Comparison of ENCODE assay signal across 26 cellular contexts in the genomic region with DNA sequence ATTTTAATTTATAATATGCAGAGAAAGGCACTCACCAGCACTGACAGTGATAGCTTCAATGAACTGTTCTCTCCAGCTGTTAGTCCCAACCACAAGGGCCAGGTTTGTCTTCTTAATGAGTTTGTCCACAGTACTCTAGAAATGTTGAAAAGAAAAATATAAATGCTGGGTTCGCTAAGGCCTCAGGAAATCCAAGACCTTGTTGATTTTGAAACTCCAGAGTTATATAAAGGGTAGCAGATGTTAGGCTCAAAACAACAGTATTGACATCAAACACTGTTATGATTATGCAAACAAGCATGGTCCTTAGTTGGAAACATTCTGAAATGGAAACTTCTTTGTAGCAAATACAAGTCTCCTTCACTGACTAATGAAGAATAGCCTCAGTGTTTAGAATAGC.
DNase-seq lines count a peak whose midpoint lies in the region; ATAC-seq, FAIRE-seq and TF ChIP-seq lines count a peak whose summit lies in the region.
"Had no signal": no experiment of that assay in that cellular context is flagged by ENCODE, and none has a peak within 500 bp of the region (broad histone marks: within the 10 kb centered on the region; RNA-seq: fewer than 3 reads in every experiment).

No MANE protein-coding gene starts in this region.

- no peak for DNase-seq in cardiac muscle cell (ENCODE audit: low read depth in 1 of 2, low spot score in 1 of 2)
- DNase-seq in cardiac septum (ENCODE audit: low spot score) = no peak
- DNase-seq in IMR-90 = peak; percentile 45
- DNase-seq in bronchial epithelial cell (ENCODE audit: low read depth) = no peak
- DNase-seq in pons (ENCODE audit: low spot score) = peak; percentile 46
- no peak for DNase-seq in CD8-positive, alpha-beta T cell
- DNase-seq in activated CD8-positive, alpha-beta memory T cell treated with anti-CD3 and anti-CD28 coated beads for 24 hours = no peak
- DNase-seq: activated CD4-positive, alpha-beta T cell treated with anti-CD3 and anti-CD28 coated beads for 1 hour; activated naive CD4-positive, alpha-beta T cell treated with anti-CD3 and anti-CD28 coated beads for 36 hours; activated T-cell treated with anti-CD3 and anti-CD28 coated beads, Interleukin-2, amount 50 U/mL, for 48 hours; caudate nucleus; CD4-positive, CD25-positive, alpha-beta regulatory T cell; DMS53; foreskin melanocyte; GDM1; hypothalamus; naive B cell; NCI-H1105; nucleus accumbens; spleen; stimulated activated CD4-positive, alpha-beta T cell treated with anti-CD3 and anti-CD28 coated beads, Interleukin-4, amount 100 ng/mL, for 24 hours; thyroid gland had no signal

- no CpG with 5 or more reads among the region's 1 CpG for WGBS in IMR-90 (ENCODE audit: extremely low coverage in 2 of 2, insufficient read length in 1 of 2), 2 experiments

- TF ChIP-seq CTCF in cardiac muscle cell (IDR thresholded peaks at IDR 0.05; ENCODE audit: low read depth, low read length) = no peak
- no peak for TF ChIP-seq CTCF in IMR-90 (conservative IDR thresholded peaks at IDR 0.05; ENCODE audit: low read depth, low read length)
- TF ChIP-seq CTCF in bronchial epithelial cell (IDR thresholded peaks at IDR 0.05; ENCODE audit: insufficient read depth, low read length, severe bottlenecking) = no peak
- no peak for TF ChIP-seq CTCF in CD8-positive, alpha-beta T cell (IDR thresholded peaks at IDR 0.05)

- no TSS peak for BruUV-seq in IMR-90 (replicated peaks; lab: Mats Ljungman, UMichigan)

- no peak overlapping the region for H3K4ac ChIP-seq in IMR-90 (ENCODE audit: low read depth, low read length)

- no peaks in the 10 kb centered on the region for H3K36me3 Mint-ChIP-seq in CD8-positive, alpha-beta T cell
- H3K36me3 Mint-ChIP-seq: CD4-positive, CD25-positive, alpha-beta regulatory T cell; memory B cell; naive B cell had no signal

- no peak overlapping the region for H3K9ac ChIP-seq in IMR-90 (ENCODE audit: low read depth, low read length)

- H2BK20ac ChIP-seq in IMR-90 (ENCODE audit: low read depth, low read length) = no peak overlapping the region

- H3K4me3 ChIP-seq in cardiac muscle cell = no peak overlapping the region
- H3K4me3 ChIP-seq in IMR-90 (ENCODE audit: insufficient read depth, low read depth, low read length) = no peak overlapping the region
- H3K4me3 ChIP-seq in bronchial epithelial cell (ENCODE audit: low read depth, low read length) = no peak overlapping the region
- H3K4me3 ChIP-seq in CD8-positive, alpha-beta T cell (ENCODE audit: low read depth, low read length) = no peak overlapping the region
- H3K4me3 ChIP-seq: spleen, thyroid gland had no signal

- H3K4me3 Mint-ChIP-seq in CD8-positive, alpha-beta T cell = no peak overlapping the region
- H3K4me3 Mint-ChIP-seq: activated naive CD4-positive, alpha-beta T cell treated with anti-CD3 and anti-CD28 coated beads for 36 hours; CD4-positive, CD25-positive, alpha-beta regulatory T cell; memory B cell; naive B cell; stimulated activated naive CD8-positive, alpha-beta T cell treated with anti-CD3 and anti-CD28 coated beads, Interleukin-15, Interleukin-2, amounts not matched to agents 100 ng/mL and 50 ng/mL, for 24 hours had no signal

- FAIRE-seq in bronchial epithelial cell (lab: Jason Lieb, UNC) = peak; percentile 93
- FAIRE-seq: keratinocyte had no signal

- H2BK120ac ChIP-seq in IMR-90 (ENCODE audit: low read depth, low read length) = no peak overlapping the region

- no peak overlapping the region for H3K23ac ChIP-seq in IMR-90 (ENCODE audit: low read depth, low read length)

- H3K4me2 ChIP-seq in IMR-90 (ENCODE audit: low read depth, low read length) = no peak overlapping the region

- H3K9me3 ChIP-seq in cardiac muscle cell (ENCODE audit: low read depth) (no peaks in the 10 kb centered on the region), IMR-90 (ENCODE audit: control insufficient read depth, insufficient read depth, low read length) (no peaks in the 10 kb centered on the region)
- no peaks in the 10 kb centered on the region for H3K9me3 ChIP-seq in CD8-positive, alpha-beta T cell (ENCODE audit: low read length)
- H3K9me3 ChIP-seq: spleen, thyroid gland had no signal

- CTCF ChIA-PET in IMR-90 (lab: Yijun Ruan, JAX) = no interaction called here
- CTCF ChIA-PET in CD8-positive, alpha-beta T cell (lab: Charles Lee) = no interaction called here

- H2BK15ac ChIP-seq in IMR-90 (ENCODE audit: low read depth, low read length) = no peak overlapping the region

- no peak overlapping the region for H2AFZ ChIP-seq in IMR-90 (replicated peaks; ENCODE audit: low read length, poor library complexity)

- H4K20me1 ChIP-seq in IMR-90 (ENCODE audit: insufficient read depth, low read length) = no peaks in the 10 kb centered on the region

- H3K4me1 ChIP-seq in cardiac muscle cell (ENCODE audit: low read depth) (no peaks in the 10 kb centered on the region), IMR-90 (ENCODE audit: control insufficient read depth, insufficient read depth, low read length) (peaks cover 12% of the 10 kb centered on the region)
- no peaks in the 10 kb centered on the region for H3K4me1 ChIP-seq in CD8-positive, alpha-beta T cell (ENCODE audit: insufficient read depth, low read length)
- H3K4me1 ChIP-seq: spleen had no signal

- intact Hi-C loops in cardiac septum (cut with DNase I) (no loop called here), IMR-90 (cut with micrococcal nuclease) (no loop called here)
- intact Hi-C loops in CD8-positive, alpha-beta T cell (cut with DNase I, micrococcal nuclease) = no loop called here

- H2BK5ac ChIP-seq in IMR-90 (ENCODE audit: low read depth, low read length, poor library complexity, severe bottlenecking) = peak overlapping the region; percentile 25

- no peak overlapping the region for H3K27ac Mint-ChIP-seq in CD8-positive, alpha-beta T cell
- H3K27ac Mint-ChIP-seq: activated naive CD4-positive, alpha-beta T cell treated with anti-CD3 and anti-CD28 coated beads for 36 hours; CD4-positive, CD25-positive, alpha-beta regulatory T cell; memory B cell; naive B cell; stimulated activated naive CD8-positive, alpha-beta T cell treated with anti-CD3 and anti-CD28 coated beads, Interleukin-15, Interleukin-2, amounts not matched to agents 100 ng/mL and 50 ng/mL, for 24 hours had no signal

- H3K14ac ChIP-seq in IMR-90 (replicated peaks; ENCODE audit: low read depth, low read length) = no peak overlapping the region

- no peak overlapping the region for H4K91ac ChIP-seq in IMR-90 (ENCODE audit: insufficient read depth, low read depth, low read length)

- ATAC-seq in IMR-90 (ENCODE audit: low read depth) (peak; percentile 63), GM21528 (IDR thresholded peaks at IDR 0.05; ENCODE audit: low FRiP score, unreplicated experiment) (no peak)
- no peak for ATAC-seq in CD8-positive, alpha-beta T cell

- H3K56ac ChIP-seq in IMR-90 (ENCODE audit: extremely low read depth, insufficient read depth, low read length) = no peak overlapping the region

- H3K9me3 Mint-ChIP-seq in CD8-positive, alpha-beta T cell = no peaks in the 10 kb centered on the region
- H3K9me3 Mint-ChIP-seq: activated naive CD4-positive, alpha-beta T cell treated with anti-CD3 and anti-CD28 coated beads for 36 hours; CD4-positive, CD25-positive, alpha-beta regulatory T cell; memory B cell; naive B cell; stimulated activated naive CD8-positive, alpha-beta T cell treated with anti-CD3 and anti-CD28 coated beads, Interleukin-15, Interleukin-2, amounts not matched to agents 100 ng/mL and 50 ng/mL, for 24 hours had no signal

- TF ChIP-seq RAD21 in IMR-90 (IDR thresholded peaks at IDR 0.05; ENCODE audit: low read length) = no peak

- dilution Hi-C loops in IMR-90 (cut with HindIII; ENCODE audit: low sequenced_read_pairs, unreplicated experiment) = no loop called here

- H3K9me1 ChIP-seq in IMR-90 (ENCODE audit: insufficient read depth, low read length) = peaks cover 8% of the 10 kb centered on the region

- POLR2A ChIA-PET in IMR-90 (lab: Charles Lee; ENCODE audit: unreplicated experiment) = no interaction called here
- POLR2A ChIA-PET in CD8-positive, alpha-beta T cell (lab: Charles Lee) = no interaction called here

- H3K18ac ChIP-seq in IMR-90 (ENCODE audit: low read depth, low read length) = peak overlapping the region; percentile 56; the same call in 1 of the 2 replicates

- H3K27me3 Mint-ChIP-seq in CD8-positive, alpha-beta T cell (ENCODE audit: low read depth) = no peaks in the 10 kb centered on the region
- H3K27me3 Mint-ChIP-seq: CD4-positive, CD25-positive, alpha-beta regulatory T cell; naive B cell; stimulated activated naive CD8-positive, alpha-beta T cell treated with anti-CD3 and anti-CD28 coated beads, Interleukin-15, Interleukin-2, amounts not matched to agents 100 ng/mL and 50 ng/mL, for 24 hours had no signal

- peaks cover 93% of the 10 kb centered on the region for H3K36me3 ChIP-seq in cardiac muscle cell
- peaks cover 26% of the 10 kb centered on the region for H3K36me3 ChIP-seq in IMR-90 (ENCODE audit: control insufficient read depth, insufficient read depth, low read length)
- H3K36me3 ChIP-seq in bronchial epithelial cell (ENCODE audit: control insufficient read depth, insufficient read depth, low read length) = no peaks in the 10 kb centered on the region
- H3K36me3 ChIP-seq in CD8-positive, alpha-beta T cell (ENCODE audit: insufficient read depth, low read length) = no peaks in the 10 kb centered on the region
- H3K36me3 ChIP-seq: thyroid gland had no signal

- no peaks in the 10 kb centered on the region for H3K4me1 Mint-ChIP-seq in CD8-positive, alpha-beta T cell (ENCODE audit: low read depth)
- H3K4me1 Mint-ChIP-seq: CD4-positive, CD25-positive, alpha-beta regulatory T cell; memory B cell; naive B cell had no signal

- in situ Hi-C loops in IMR-90 (cut with MboI; ENCODE audit: low sequenced_read_pairs) = no loop called here

- no peaks in the 10 kb centered on the region for H3K79me1 ChIP-seq in IMR-90 (ENCODE audit: low read depth in 1 of 2, low read length in 2 of 2)

- no peak overlapping the region for H4K8ac ChIP-seq in IMR-90 (ENCODE audit: low read depth in 2 of 2, low read length in 2 of 2)

- TF ChIP-seq POLR2A in IMR-90 (IDR thresholded peaks at IDR 0.05; ENCODE audit: low read depth, low read length) = no peak

- no peak overlapping the region for H4K5ac ChIP-seq in IMR-90 (ENCODE audit: low read depth, low read length)

- H3K27me3 ChIP-seq in cardiac muscle cell (no peaks in the 10 kb centered on the region), IMR-90 (ENCODE audit: control insufficient read depth, insufficient read depth, low read length) (no peaks in the 10 kb centered on the region), bronchial epithelial cell (ENCODE audit: control insufficient read depth, insufficient read depth, low read length) (no peaks in the 10 kb centered on the region)
- no peaks in the 10 kb centered on the region for H3K27me3 ChIP-seq in CD8-positive, alpha-beta T cell (ENCODE audit: insufficient read depth, low read length)
- H3K27me3 ChIP-seq: spleen, thyroid gland had no signal

- H2AK9ac ChIP-seq in IMR-90 (replicated peaks; ENCODE audit: low read depth, low read length, poor library complexity) = no peak overlapping the region

- H3K27ac ChIP-seq in cardiac muscle cell (peak overlapping the region; percentile 54), IMR-90 (ENCODE audit: insufficient read depth, low read length) (no peak overlapping the region; the same call in 1 of the 2 replicates)
- H3K27ac ChIP-seq in CD8-positive, alpha-beta T cell (ENCODE audit: low read depth, low read length) = no peak overlapping the region
- H3K27ac ChIP-seq: spleen, thyroid gland had no signal

- no peak overlapping the region for H2AK5ac ChIP-seq in IMR-90 (ENCODE audit: low read depth, low read length)

Comparison
In these comparisons a context has a peak if more than half of its experiments do, and no peak if none do; other contexts are left out.
1. DNase-seq: peak in IMR-90 (single experiment) and pons (single experiment); none in cardiac muscle cell (0 of 2), cardiac septum (single experiment), bronchial epithelial cell (single experiment), CD8-positive, alpha-beta T cell (0 of 7) and activated CD8-positive, alpha-beta memory T cell treated with anti-CD3 and anti-CD28 coated beads for 24 hours (single experiment).